11 cellular contexts compared by ENCODE assay signal in the genomic region with DNA sequence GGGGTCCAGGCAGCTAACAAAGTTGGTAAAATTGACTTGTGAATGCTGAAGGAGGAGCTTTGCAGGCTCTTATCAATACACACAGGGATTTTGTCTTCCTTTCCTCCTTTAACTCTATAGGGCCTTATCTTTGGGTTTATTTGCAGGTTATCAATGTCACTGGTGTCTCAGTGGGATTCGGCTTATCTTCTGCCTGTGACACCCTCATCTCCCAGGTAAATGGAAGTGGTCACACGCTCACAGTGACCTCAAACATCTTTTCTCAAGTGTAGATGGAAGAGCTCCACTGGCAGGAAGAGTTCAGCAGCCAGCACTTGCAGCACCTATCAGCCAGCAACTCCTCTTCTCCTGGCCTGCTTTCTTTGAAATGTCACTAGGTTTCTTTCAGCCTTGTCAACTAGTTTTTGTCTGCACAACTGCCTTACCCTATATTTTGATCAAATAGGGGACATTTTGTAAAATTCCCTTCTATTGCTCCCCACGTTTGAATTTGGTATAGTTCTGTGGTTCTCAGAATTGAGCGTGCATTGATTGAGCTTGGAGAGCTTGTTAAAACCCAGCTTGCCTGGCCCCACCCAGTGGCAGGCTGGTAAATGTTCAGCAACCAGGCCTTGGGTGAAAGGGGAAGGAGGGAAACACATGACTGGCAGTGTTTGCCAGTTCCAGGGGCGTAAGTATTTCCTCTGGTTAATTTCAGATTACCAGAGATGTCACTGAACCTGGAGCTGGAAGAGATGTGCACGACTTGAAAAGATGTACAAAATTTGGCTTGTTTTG. TPM values are rescaled to one million over a fixed set of nuclear protein-coding genes. Genes with fewer than 3 reads are reported as not detected.
DNase-seq lines count a peak whose midpoint lies in the region; ATAC-seq and TF ChIP-seq lines count a peak whose summit lies in the region.
"Had no signal": no experiment of that assay in that cellular context is flagged by ENCODE, and none has a peak within 500 bp of the region (broad histone marks: within the 10 kb centered on the region; RNA-seq: fewer than 3 reads in every experiment).

No MANE protein-coding gene starts in this region.

- DNase-seq in CD14-positive monocyte (ENCODE audit: low spot score) (peak; percentile 60), MV-4-11 (lab: John Stamatoyannopoulos, UW) (peak; percentile 68), epithelial cell of esophagus (ENCODE audit: low read depth) (no peak), esophagus muscularis mucosa (ENCODE audit: extremely low spot score) (no peak), iPS-NIHi7 (ENCODE audit: extremely low spot score) (no peak), NCI-H446 treated with DMSO at 0.1 percent for 48 hours (lab: John Stamatoyannopoulos, UW) (no peak)
- DNase-seq in naive thymus-derived CD4-positive, alpha-beta T cell, result peak in 3 of 9 donors; percentile 13 to 30 (median 16)
- DNase-seq: central memory CD4-positive, alpha-beta T cell; immature natural killer cell; stimulated activated CD4-positive, alpha-beta T cell treated with anti-CD3 and anti-CD28 coated beads, Interleukin-1b, Interleukin-23, amount 100 ng/mL, for 48 hours had no signal

- CTCF ChIA-PET in naive thymus-derived CD4-positive, alpha-beta T cell (lab: Charles Lee), result interaction anchor here (0.6 to 1.3 kb wide), 3 partner anchors 199 to 226 kb away, joined by 3 read pairs; no protein-coding TSS in a partner anchor

- H3K4me1 Mint-ChIP-seq in CD14-positive monocyte, result peaks cover 32% of the 10 kb centered on the region
- peaks cover 0 to 8% (median 6%) of the 10 kb centered on the region in 7 donors for H3K4me1 Mint-ChIP-seq in naive thymus-derived CD4-positive, alpha-beta T cell
- H3K4me1 Mint-ChIP-seq: immature natural killer cell had no signal

- H3K4me3 ChIP-seq in epithelial cell of esophagus (ENCODE audit: low read length) (no peak overlapping the region), esophagus muscularis mucosa (no peak overlapping the region)
- H3K4me3 ChIP-seq in naive thymus-derived CD4-positive, alpha-beta T cell (ENCODE audit: low read length), result no peak overlapping the region

- POLR2A ChIA-PET in naive thymus-derived CD4-positive, alpha-beta T cell (lab: Charles Lee), result no interaction called here

- H3K27ac Mint-ChIP-seq in CD14-positive monocyte, result peak overlapping the region; percentile 35 to 94 (median 86)
- peak overlapping the region in 1 of 9 donors; percentile 58 for H3K27ac Mint-ChIP-seq in naive thymus-derived CD4-positive, alpha-beta T cell
- H3K27ac Mint-ChIP-seq: immature natural killer cell had no signal

- H3K4me1 ChIP-seq in naive thymus-derived CD4-positive, alpha-beta T cell (ENCODE audit: control insufficient read depth in 2 of 2, insufficient read depth in 2 of 2, low read length in 2 of 2), result no peaks in the 10 kb centered on the region
- peaks cover 0 to 6% (median 2%) of the 10 kb centered on the region in 4 donors for H3K4me1 ChIP-seq in esophagus muscularis mucosa

- no peaks in the 10 kb centered on the region for H3K27me3 ChIP-seq in naive thymus-derived CD4-positive, alpha-beta T cell (ENCODE audit: control insufficient read depth in 2 of 2, insufficient read depth in 2 of 2, low read length in 2 of 2)
- no peaks in the 10 kb centered on the region for H3K27me3 ChIP-seq in esophagus muscularis mucosa

- no peaks in the 10 kb centered on the region for H3K9me3 ChIP-seq in naive thymus-derived CD4-positive, alpha-beta T cell (ENCODE audit: control insufficient read depth in 2 of 3, low read length in 3 of 3)
- H3K9me3 ChIP-seq in esophagus muscularis mucosa, result no peaks in the 10 kb centered on the region

- no peak for TF ChIP-seq POLR2A in esophagus muscularis mucosa (IDR thresholded peaks at IDR 0.05; ENCODE audit: low read depth)

- TF ChIP-seq EP300 in esophagus muscularis mucosa (IDR thresholded peaks at IDR 0.05), result no peak

- TF ChIP-seq CTCF in CD14-positive monocyte (IDR thresholded peaks at IDR 0.05) (peak; percentile 53), epithelial cell of esophagus (IDR thresholded peaks at IDR 0.05; ENCODE audit: insufficient read depth, low read depth, low read length, missing control alignments) (peak; percentile 22), esophagus muscularis mucosa (IDR thresholded peaks at IDR 0.05) (no peak)

- no peaks in the 10 kb centered on the region for H3K36me3 ChIP-seq in naive thymus-derived CD4-positive, alpha-beta T cell (ENCODE audit: control insufficient read depth in 2 of 3, insufficient read depth in 3 of 3, low read length in 3 of 3)
- no peaks in the 10 kb centered on the region for H3K36me3 ChIP-seq in esophagus muscularis mucosa

- peaks cover 0 to 2% (median 0%) of the 10 kb centered on the region in 3 donors for H3K27me3 Mint-ChIP-seq in CD14-positive monocyte (ENCODE audit: low read depth in 3 of 3)
- no peaks in the 10 kb centered on the region for H3K27me3 Mint-ChIP-seq in naive thymus-derived CD4-positive, alpha-beta T cell

- no peak overlapping the region for H3K27ac ChIP-seq in naive thymus-derived CD4-positive, alpha-beta T cell (ENCODE audit: low read depth, low read length)
- H3K27ac ChIP-seq in esophagus muscularis mucosa (replicated peaks in 1 of 4), result no peak overlapping the region

- intact Hi-C loops in CD14-positive monocyte (cut with micrococcal nuclease), result loop anchor here in 1 of 2 donors (5.0 kb wide), 1 partner anchor 34 kb away; no protein-coding TSS in a partner anchor
- intact Hi-C loops in naive thymus-derived CD4-positive, alpha-beta T cell (cut with micrococcal nuclease), result no loop called here
- intact Hi-C loops in esophagus muscularis mucosa (cut with DNase I), result no loop called here

- 67% methylated on average over 6 of the region's 6 CpGs for WGBS in esophagus muscularis mucosa

- peaks cover 2 to 22% of the 10 kb centered on the region in 2 donors for H3K36me3 Mint-ChIP-seq in CD14-positive monocyte
- no peaks in the 10 kb centered on the region for H3K36me3 Mint-ChIP-seq in naive thymus-derived CD4-positive, alpha-beta T cell
- H3K36me3 Mint-ChIP-seq: immature natural killer cell had no signal

- no peaks in the 10 kb centered on the region for H3K9me3 Mint-ChIP-seq in CD14-positive monocyte
- H3K9me3 Mint-ChIP-seq in naive thymus-derived CD4-positive, alpha-beta T cell, result no peaks in the 10 kb centered on the region
- H3K9me3 Mint-ChIP-seq: immature natural killer cell had no signal

- peak; percentile 67 for ATAC-seq in naive thymus-derived CD4-positive, alpha-beta T cell
- ATAC-seq in GM21367 (IDR thresholded peaks at IDR 0.05; ENCODE audit: unreplicated experiment), result no peak

- peak overlapping the region in 1 of 2 donors; percentile 52 for H3K4me3 Mint-ChIP-seq in CD14-positive monocyte
- no peak overlapping the region for H3K4me3 Mint-ChIP-seq in naive thymus-derived CD4-positive, alpha-beta T cell
- H3K4me3 Mint-ChIP-seq: immature natural killer cell had no signal

RNA-seq across cellular contexts. Expression of a gene that starts 12.8 kb away (rescaled TPM):
- polyA plus RNA-seq in CD14-positive monocyte, result 1 to 10 TPM in 1 of 2 donors, under 1 TPM in 1; 0.44 to 2.0 TPM
- 1 to 10 TPM in 1 of 5 experiments, under 1 TPM in 1, not detected in 3; 0.21 to 2.7 TPM for total RNA-seq in naive thymus-derived CD4-positive, alpha-beta T cell
- under 1 TPM in 1 of 2 donors, not detected in 1; 0.09 TPM for polyA plus RNA-seq in naive thymus-derived CD4-positive, alpha-beta T cell
- 1 to 10 TPM in 1 of 4 donors, under 1 TPM in 1, not detected in 2; 0.17 to 1.8 TPM for total RNA-seq in esophagus muscularis mucosa

Comparison
In these comparisons a context has a peak if more than half of its experiments do, and no peak if none do; other contexts are left out.
1. DNase-seq: peak in CD14-positive monocyte (single experiment) and MV-4-11 (single experiment); none in epithelial cell of esophagus (single experiment), esophagus muscularis mucosa (single experiment), iPS-NIHi7 (single experiment) and NCI-H446 treated with DMSO at 0.1 percent for 48 hours (single experiment).
2. CTCF ChIP-seq: peak in CD14-positive monocyte (single experiment) and epithelial cell of esophagus (single experiment); none in esophagus muscularis mucosa (0 of 3).